ENCODE assay signal across 23 cellular contexts in the genomic region with DNA sequence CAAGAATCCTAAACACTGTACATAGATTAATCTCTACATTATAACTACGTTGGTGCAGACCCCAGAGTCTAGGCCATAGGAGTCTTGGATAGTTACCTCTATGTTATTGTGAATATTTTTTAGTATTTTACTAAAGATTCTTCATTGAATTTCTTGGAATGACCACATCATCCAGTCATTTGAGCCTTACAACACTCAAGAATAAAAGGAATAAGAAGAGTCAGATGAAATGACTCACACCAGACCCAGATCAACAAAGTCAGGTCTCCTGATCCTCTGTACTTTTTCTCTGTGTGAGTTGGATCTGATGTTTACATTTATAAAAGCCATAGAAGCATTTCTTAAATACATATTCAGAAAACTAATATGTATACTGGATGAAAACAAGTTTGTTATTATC.
A peak's percentile ranks its signal among the peaks of the same experiment; 100 is the strongest.
DNase-seq lines count a peak whose midpoint lies in the region; ATAC-seq and TF ChIP-seq lines count a peak whose summit lies in the region.
"Had no signal": no experiment of that assay in that cellular context is flagged by ENCODE, and none has a peak within 500 bp of the region (broad histone marks: within the 10 kb centered on the region; RNA-seq: fewer than 3 reads in every experiment).

No MANE protein-coding gene starts in this region.

- peaks cover under 1% of the 10 kb centered on the region for H3K4me1 ChIP-seq in osteoblast (ENCODE audit: insufficient read depth, low read length)
- no peaks in the 10 kb centered on the region for H3K4me1 ChIP-seq in prostate gland (replicated peaks)
- H3K4me1 ChIP-seq: upper lobe of right lung had no signal

- H3K4me3 ChIP-seq in osteoblast (ENCODE audit: insufficient read depth, low read length) (no peak overlapping the region), prostate gland (no peak overlapping the region)
- H3K4me3 ChIP-seq: esophagus muscularis mucosa, stomach, upper lobe of right lung had no signal

- H3K27ac ChIP-seq in osteoblast (ENCODE audit: low read depth, low read length) (no peak overlapping the region), prostate gland (no peak overlapping the region)
- H3K27ac ChIP-seq: esophagus muscularis mucosa, stomach, upper lobe of right lung had no signal

- no peaks in the 10 kb centered on the region for H4K20me1 ChIP-seq in osteoblast (ENCODE audit: insufficient read depth, low read length)

- intact Hi-C loops in prostate gland (cut with DNase I), result no loop called here

- no peak for TF ChIP-seq CTCF in osteoblast (IDR thresholded peaks at IDR 0.05; ENCODE audit: extremely low read depth, low read depth, low read length)
- no peak for TF ChIP-seq CTCF in prostate gland (IDR thresholded peaks at IDR 0.05)

- ATAC-seq in HG03108 (IDR thresholded peaks at IDR 0.05; ENCODE audit: unreplicated experiment), result no peak
- ATAC-seq: activated CD8-positive, alpha-beta T cell treated with anti-CD3 and anti-CD28 coated beads for 36 hours; left lobe of liver; right cardiac atrium; T-helper 17 cell; upper lobe of right lung had no signal

- H3K36me3 ChIP-seq in osteoblast (ENCODE audit: insufficient read depth, low read length) (no peaks in the 10 kb centered on the region), prostate gland (no peaks in the 10 kb centered on the region)
- H3K36me3 ChIP-seq: esophagus muscularis mucosa, stomach, upper lobe of right lung had no signal

- 90% methylated on average over 1 of the region's 1 CpG for WGBS in prostate gland

- no peak overlapping the region for H2AFZ ChIP-seq in osteoblast (ENCODE audit: low read length)

- H3K27me3 ChIP-seq in osteoblast (ENCODE audit: insufficient read depth, low read length), result no peaks in the 10 kb centered on the region
- H3K27me3 ChIP-seq in prostate gland (replicated peaks; ENCODE audit: insufficient read depth), result no peaks in the 10 kb centered on the region
- H3K27me3 ChIP-seq: esophagus muscularis mucosa, stomach, upper lobe of right lung had no signal

- TF ChIP-seq POLR2A in prostate gland (IDR thresholded peaks at IDR 0.05), result no peak

- peak; percentile 40 for DNase-seq in EH (ENCODE audit: low read depth)
- DNase-seq in amniotic stem cell (lab: John Stamatoyannopoulos, UW), result peak; percentile 16
- peak; percentile 80 for DNase-seq in fibroblast of peridontal ligament (ENCODE audit: extremely low read depth)
- peak; percentile 58 for DNase-seq in osteoblast (ENCODE audit: insufficient read length, low spot score, missing footprints)
- no peak for DNase-seq in Ammon's horn (ENCODE audit: low spot score)
- no peak for DNase-seq in prostate gland (ENCODE audit: low spot score)
- DNase-seq in mucosa of gallbladder (ENCODE audit: low spot score), result no peak
- DNase-seq: activated B cell treated with CpG ODN at 0.5 μM for 24 hours; activated CD8-positive, alpha-beta T cell treated with anti-CD3 and anti-CD28 coated beads for 36 hours; activated T-cell treated with anti-CD3 and anti-CD28 coated beads, Interleukin-2, amount 50 U/mL, for 24 hours; H7; NCI-H187 treated with DMSO at 0.1 percent for 48 hours; NCI-H510A treated with DMSO at 0.1 percent for 48 hours; nucleus accumbens; right cardiac atrium; Right ventricle myocardium superior; stimulated activated CD4-positive, alpha-beta T cell treated with anti-CD3 and anti-CD28 coated beads, Interleukin-1b, Interleukin-23, amount 100 ng/mL, for 48 hours; stomach; T-helper 17 cell; upper lobe of right lung had no signal

- no peaks in the 10 kb centered on the region for H3K79me2 ChIP-seq in osteoblast (ENCODE audit: insufficient read depth, low read length)

- H3K9me3 ChIP-seq in osteoblast (ENCODE audit: low read depth, low read length) (no peaks in the 10 kb centered on the region), prostate gland (no peaks in the 10 kb centered on the region)
- H3K9me3 ChIP-seq: esophagus muscularis mucosa, stomach, upper lobe of right lung had no signal

- no peak overlapping the region for H3K4me2 ChIP-seq in osteoblast (ENCODE audit: insufficient read depth, low read length)

Comparison
In these comparisons a context has a peak if more than half of its experiments do, and no peak if none do; other contexts are left out.
1. DNase-seq: peak in EH (single experiment), amniotic stem cell (single experiment), fibroblast of peridontal ligament (single experiment) and osteoblast (single experiment); none in Ammon's horn (single experiment), prostate gland (single experiment) and mucosa of gallbladder (single experiment).